ENCODE assay signal across 8 cellular contexts in the genomic region with DNA sequence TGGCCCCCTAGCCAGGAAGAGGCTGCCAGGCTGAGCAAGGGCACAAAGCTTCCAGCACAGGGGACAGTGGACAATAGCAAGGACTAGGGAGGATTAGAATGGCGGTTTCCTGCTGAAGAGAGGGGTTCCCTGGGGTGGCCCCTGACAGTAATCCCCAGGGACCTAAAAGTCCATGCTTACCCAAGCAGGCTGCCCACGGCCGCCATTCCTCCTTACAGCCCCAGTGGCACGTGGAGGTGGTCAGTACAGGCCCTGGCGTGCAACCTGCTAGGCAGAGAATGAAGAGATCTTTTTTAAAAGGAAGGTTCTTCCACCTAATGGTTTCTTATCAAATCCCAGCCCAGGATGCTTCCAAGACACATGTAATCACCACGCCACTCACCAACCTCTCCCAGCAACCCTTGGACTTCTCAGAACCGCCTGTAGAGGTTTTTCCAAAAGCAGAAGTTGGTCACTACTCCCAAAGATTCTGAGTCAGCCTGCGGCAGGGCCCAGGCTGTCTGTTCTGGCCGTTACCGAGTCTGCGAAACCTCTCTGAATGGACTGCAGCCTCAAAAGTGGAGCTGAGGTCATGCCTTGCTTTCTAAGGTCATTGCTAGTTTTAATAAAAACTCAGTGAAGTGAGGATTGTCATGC. TPM values are rescaled to one million over a fixed set of nuclear protein-coding genes. Genes with fewer than 3 reads are reported as not detected.
DNase-seq lines count a peak whose midpoint lies in the region; ATAC-seq and TF ChIP-seq lines count a peak whose summit lies in the region.

No MANE protein-coding gene starts in this region.

- no peak for DNase-seq in activated CD4-positive, alpha-beta T cell treated with anti-CD3 and anti-CD28 coated beads for 36 hours
- DNase-seq in activated CD4-positive, alpha-beta T cell treated with anti-CD3 and anti-CD28 coated beads, Interleukin-2, amount 50 U/mL, for 4 hours = no peak
- DNase-seq in activated CD8-positive, alpha-beta T cell treated with anti-CD3 and anti-CD28 coated beads for 36 hours = no peak
- no peak for DNase-seq in substantia nigra (lab: John Stamatoyannopoulos, UW)
- DNase-seq in RPMI8226 = no peak

- H3K27ac Mint-ChIP-seq in activated CD4-positive, alpha-beta T cell treated with anti-CD3 and anti-CD28 coated beads for 36 hours = peak overlapping the region; percentile 92
- H3K27ac Mint-ChIP-seq in activated CD8-positive, alpha-beta T cell treated with anti-CD3 and anti-CD28 coated beads for 36 hours = peak overlapping the region; percentile 90

- peaks cover 15% of the 10 kb centered on the region; the same call in 1 of the 2 replicates for H3K27me3 ChIP-seq in iPS-20b (ENCODE audit: insufficient read depth, low read length)

- peaks cover 18% of the 10 kb centered on the region for H3K36me3 Mint-ChIP-seq in activated CD4-positive, alpha-beta T cell treated with anti-CD3 and anti-CD28 coated beads for 36 hours (ENCODE audit: low read depth)
- peaks cover 9% of the 10 kb centered on the region for H3K36me3 Mint-ChIP-seq in activated CD8-positive, alpha-beta T cell treated with anti-CD3 and anti-CD28 coated beads for 36 hours (ENCODE audit: low read depth)

- H3K9ac ChIP-seq in iPS-20b (ENCODE audit: low read depth, low read length) = peak overlapping the region; percentile 94

- peaks cover 4% of the 10 kb centered on the region for H3K4me1 ChIP-seq in iPS-20b (ENCODE audit: insufficient read depth, low read length)

- no peak for ATAC-seq in activated CD4-positive, alpha-beta T cell treated with anti-CD3 and anti-CD28 coated beads for 36 hours
- no peak for ATAC-seq in activated CD8-positive, alpha-beta T cell treated with anti-CD3 and anti-CD28 coated beads for 36 hours
- ATAC-seq in GM19395 (IDR thresholded peaks at IDR 0.05; ENCODE audit: unreplicated experiment) (no peak), GM21786 (IDR thresholded peaks at IDR 0.05; ENCODE audit: unreplicated experiment) (no peak)

- peaks cover 21% of the 10 kb centered on the region for H3K36me3 ChIP-seq in iPS-20b (ENCODE audit: insufficient read depth, low read depth, low read length)

- POLR2A ChIA-PET in activated CD4-positive, alpha-beta T cell treated with anti-CD3 and anti-CD28 coated beads for 36 hours (lab: Charles Lee) = no interaction called here
- POLR2A ChIA-PET in activated CD8-positive, alpha-beta T cell treated with anti-CD3 and anti-CD28 coated beads for 36 hours (lab: Charles Lee) = interaction anchor here (0.5 to 4.2 kb wide), 10 partner anchors 11 to 350 kb away, joined by 3 to 21 read pairs (median 3); partner anchors contain the start of gene ARF1

- H3K27me3 Mint-ChIP-seq in activated CD4-positive, alpha-beta T cell treated with anti-CD3 and anti-CD28 coated beads for 36 hours = no peaks in the 10 kb centered on the region
- no peaks in the 10 kb centered on the region for H3K27me3 Mint-ChIP-seq in activated CD8-positive, alpha-beta T cell treated with anti-CD3 and anti-CD28 coated beads for 36 hours

- H3K9me3 Mint-ChIP-seq in activated CD4-positive, alpha-beta T cell treated with anti-CD3 and anti-CD28 coated beads for 36 hours (ENCODE audit: low read depth) = no peaks in the 10 kb centered on the region
- H3K9me3 Mint-ChIP-seq in activated CD8-positive, alpha-beta T cell treated with anti-CD3 and anti-CD28 coated beads for 36 hours = no peaks in the 10 kb centered on the region

- intact Hi-C loops in activated CD4-positive, alpha-beta T cell treated with anti-CD3 and anti-CD28 coated beads for 36 hours (cut with DNase I, micrococcal nuclease) = loop anchor here (2.0 to 10.0 kb wide), 2 partner anchors 343 to 351 kb away; a partner anchor contains a TSS
- intact Hi-C loops in activated CD8-positive, alpha-beta T cell treated with anti-CD3 and anti-CD28 coated beads for 36 hours (cut with micrococcal nuclease) = no loop called here

- CTCF ChIA-PET in activated CD4-positive, alpha-beta T cell treated with anti-CD3 and anti-CD28 coated beads for 36 hours (lab: Charles Lee) = interaction anchor here (1.9 kb wide), 1 partner anchor 23 kb away, joined by 8 read pairs; no protein-coding TSS in a partner anchor
- CTCF ChIA-PET in activated CD8-positive, alpha-beta T cell treated with anti-CD3 and anti-CD28 coated beads for 36 hours (lab: Charles Lee) = interaction anchor here (3.1 kb wide), 1 partner anchor 23 kb away, joined by 15 read pairs; no protein-coding TSS in a partner anchor

- no peaks in the 10 kb centered on the region for H3K9me3 ChIP-seq in iPS-20b (ENCODE audit: insufficient read depth, low read depth, low read length)

- peak overlapping the region; percentile 18 for H3K27ac ChIP-seq in iPS-20b (ENCODE audit: low read length)
- peak overlapping the region; percentile 86 for H3K27ac ChIP-seq in substantia nigra (ENCODE audit: low read depth, low read length, poor library complexity, severe bottlenecking)

- no peak for TF ChIP-seq CTCF in activated CD8-positive, alpha-beta T cell treated with anti-CD3 and anti-CD28 coated beads for 36 hours (IDR thresholded peaks at IDR 0.05)

- H3K4me3 Mint-ChIP-seq in activated CD4-positive, alpha-beta T cell treated with anti-CD3 and anti-CD28 coated beads for 36 hours = peak overlapping the region; percentile 90
- H3K4me3 Mint-ChIP-seq in activated CD8-positive, alpha-beta T cell treated with anti-CD3 and anti-CD28 coated beads for 36 hours = peak overlapping the region; percentile 83

- peak overlapping the region; percentile 98 for H3K4me3 ChIP-seq in iPS-20b (ENCODE audit: low read length)

- peaks cover 27% of the 10 kb centered on the region for H3K4me1 Mint-ChIP-seq in activated CD4-positive, alpha-beta T cell treated with anti-CD3 and anti-CD28 coated beads for 36 hours
- H3K4me1 Mint-ChIP-seq in activated CD8-positive, alpha-beta T cell treated with anti-CD3 and anti-CD28 coated beads for 36 hours (ENCODE audit: low read depth) = peaks cover 37% of the 10 kb centered on the region

RNA-seq across cellular contexts. Expression of gene MRPL55, which starts 0.9 kb away (rescaled TPM):
- 10 to 100 TPM; 51.0 to 57.7 TPM for total RNA-seq in activated CD4-positive, alpha-beta T cell treated with anti-CD3 and anti-CD28 coated beads for 36 hours
- 10 to 100 TPM; 67.8 to 68.3 TPM for total RNA-seq in activated CD8-positive, alpha-beta T cell treated with anti-CD3 and anti-CD28 coated beads for 36 hours

RNA-seq across cellular contexts. Expression of gene C1orf35, which starts 5.0 kb away (rescaled TPM):
- total RNA-seq in activated CD4-positive, alpha-beta T cell treated with anti-CD3 and anti-CD28 coated beads for 36 hours = 10 to 100 TPM; 14.6 to 22.5 TPM
- 10 to 100 TPM; 22.2 to 23.5 TPM for total RNA-seq in activated CD8-positive, alpha-beta T cell treated with anti-CD3 and anti-CD28 coated beads for 36 hours

RNA-seq across cellular contexts. Expression of gene ARF1, which starts 25.7 kb away (rescaled TPM):
- total RNA-seq in activated CD4-positive, alpha-beta T cell treated with anti-CD3 and anti-CD28 coated beads for 36 hours = 100 to 1,000 TPM; 325 to 337 TPM
- total RNA-seq in activated CD8-positive, alpha-beta T cell treated with anti-CD3 and anti-CD28 coated beads for 36 hours = 100 to 1,000 TPM; 349 to 350 TPM

RNA-seq across cellular contexts. Expression of gene GUK1, which starts 31.9 kb away (rescaled TPM):
- total RNA-seq in activated CD4-positive, alpha-beta T cell treated with anti-CD3 and anti-CD28 coated beads for 36 hours = 100 to 1,000 TPM; 196 to 270 TPM
- total RNA-seq in activated CD8-positive, alpha-beta T cell treated with anti-CD3 and anti-CD28 coated beads for 36 hours = 100 to 1,000 TPM; 375 to 376 TPM

RNA-seq across cellular contexts. Expression of gene GJC2, which starts 41.6 kb away (rescaled TPM):
- total RNA-seq in activated CD4-positive, alpha-beta T cell treated with anti-CD3 and anti-CD28 coated beads for 36 hours = under 1 TPM in 1 of 2 experiments, not detected in 1; 0.64 TPM
- total RNA-seq in activated CD8-positive, alpha-beta T cell treated with anti-CD3 and anti-CD28 coated beads for 36 hours = 1 to 10 TPM; 3.4 to 3.5 TPM
